ENCODE assay signal across 18 cellular contexts in the genomic region with DNA sequence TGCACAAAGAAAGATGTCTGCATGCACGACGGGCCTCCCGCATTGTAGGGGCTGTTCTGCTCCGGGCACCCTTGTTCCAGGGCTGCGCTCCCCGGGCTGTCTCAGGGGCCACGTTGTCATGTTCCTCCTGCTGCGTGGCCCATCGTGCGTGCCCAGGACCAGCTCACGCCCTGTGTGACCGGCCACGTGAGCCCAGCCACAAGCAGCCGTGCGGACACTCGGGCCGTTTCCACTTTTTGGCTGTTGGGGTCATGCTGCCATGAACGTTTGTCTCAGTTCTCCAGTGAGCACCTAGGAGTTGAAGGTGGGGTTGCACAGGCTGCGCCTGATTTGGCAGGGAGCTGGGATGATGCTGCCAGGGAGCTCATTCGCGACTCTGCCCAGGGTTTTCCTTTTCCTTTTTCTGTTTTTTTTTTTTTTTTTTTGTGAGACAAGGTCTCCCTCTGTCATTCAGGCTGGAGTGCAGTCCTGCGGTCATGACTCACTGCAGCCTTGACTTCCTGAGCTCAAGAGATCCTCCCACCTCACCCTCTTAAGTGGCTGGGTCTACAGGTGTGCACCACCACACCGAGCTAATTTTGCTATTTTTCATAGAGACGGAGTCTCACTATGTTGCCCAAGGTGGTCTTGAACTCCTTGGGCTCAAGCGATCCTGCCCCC. TPM values are rescaled to one million over a fixed set of nuclear protein-coding genes. Genes with fewer than 3 reads are reported as not detected.
DNase-seq lines count a peak whose midpoint lies in the region; ATAC-seq and TF ChIP-seq lines count a peak whose summit lies in the region.
"Had no signal": no experiment of that assay in that cellular context is flagged by ENCODE, and none has a peak within 500 bp of the region (broad histone marks: within the 10 kb centered on the region; RNA-seq: fewer than 3 reads in every experiment).

No MANE protein-coding gene starts in this region.

- peak; percentile 39 for DNase-seq in ELR (ENCODE audit: low read depth)
- DNase-seq in amniotic epithelial cell (ENCODE audit: low read depth): peak; percentile 63
- no peak for DNase-seq in neural crest cell (ENCODE audit: low read depth, low spot score)
- DNase-seq in putamen (ENCODE audit: low spot score): no peak
- no peak for DNase-seq in endodermal cell
- DNase-seq: activated CD4-positive, alpha-beta T cell treated with anti-CD3 and anti-CD28 coated beads, Interleukin-2, amount 50 U/mL, for 48 hours; activated naive CD8-positive, alpha-beta T cell treated with anti-CD3 and anti-CD28 coated beads, Interleukin-2, amount 50 U/mL, for 24 hours; activated T-cell treated with anti-CD3 and anti-CD28 coated beads, Interleukin-2, amount 50 U/mL, for 72 hours; GM23248; left ventricle myocardium inferior; NCI-H1092 treated with DMSO at 0.1 percent for 48 hours; NCI-H82; ovary; stimulated activated CD4-positive, alpha-beta T cell treated with anti-CD3 and anti-CD28 coated beads, Interleukin-2, amount 100 ng/mL, for 48 hours had no signal

- H3K9me3 ChIP-seq in endodermal cell (ENCODE audit: control insufficient read depth, low read length): no peaks in the 10 kb centered on the region
- H3K9me3 ChIP-seq: left ventricle myocardium inferior, ovary, suprapubic skin had no signal

- H3K4me1 Mint-ChIP-seq in neural crest cell: peaks cover 20% of the 10 kb centered on the region
- H3K4me1 Mint-ChIP-seq in endodermal cell: peaks cover 5% of the 10 kb centered on the region

- no peak for ATAC-seq in HG03108 (IDR thresholded peaks at IDR 0.05; ENCODE audit: unreplicated experiment)
- ATAC-seq: activated naive CD8-positive, alpha-beta T cell treated with anti-CD3 and anti-CD28 coated beads, Interleukin-2, amount 50 U/mL, for 24 hours; activated T-cell treated with anti-CD3 and anti-CD28 coated beads, Interleukin-2, amount 50 U/mL, for 72 hours had no signal

- H3K9me3 Mint-ChIP-seq in neural crest cell (no peaks in the 10 kb centered on the region), endodermal cell (no peaks in the 10 kb centered on the region)
- H3K9me3 Mint-ChIP-seq: activated naive CD8-positive, alpha-beta T cell treated with anti-CD3 and anti-CD28 coated beads, Interleukin-2, amount 50 U/mL, for 24 hours; activated T-cell treated with anti-CD3 and anti-CD28 coated beads, Interleukin-2, amount 50 U/mL, for 72 hours; central memory CD8-positive, alpha-beta T cell; IgD-negative memory B cell had no signal

- H3K9ac ChIP-seq in endodermal cell (ENCODE audit: extremely low read depth, low read length, poor library complexity, severe bottlenecking): no peak overlapping the region
- H3K9ac ChIP-seq: GM23248 had no signal

- H3K27ac Mint-ChIP-seq in neural crest cell (ENCODE audit: unreplicated experiment) (peak overlapping the region; percentile 12), endodermal cell (no peak overlapping the region)
- H3K27ac Mint-ChIP-seq: activated naive CD8-positive, alpha-beta T cell treated with anti-CD3 and anti-CD28 coated beads, Interleukin-2, amount 50 U/mL, for 24 hours; activated T-cell treated with anti-CD3 and anti-CD28 coated beads, Interleukin-2, amount 50 U/mL, for 72 hours; IgD-negative memory B cell had no signal

- TF ChIP-seq CTCF in neural crest cell (conservative IDR thresholded peaks at IDR 0.05): no peak
- no peak for TF ChIP-seq CTCF in endodermal cell (conservative IDR thresholded peaks at IDR 0.05)

- WGBS in endodermal cell (ENCODE audit: insufficient coverage in 1 of 2, insufficient read length in 1 of 2), 2 experiments: 95 to 97% methylated on average over 23 to 25 of the region's 25 CpGs

- H3K27me3 ChIP-seq in endodermal cell (ENCODE audit: control insufficient read depth, insufficient read depth, low read length, poor library complexity, severe bottlenecking): no peaks in the 10 kb centered on the region
- H3K27me3 ChIP-seq: ovary, suprapubic skin had no signal

- H3K27me3 Mint-ChIP-seq in neural crest cell (ENCODE audit: low read depth) (no peaks in the 10 kb centered on the region), endodermal cell (ENCODE audit: insufficient read depth) (no peaks in the 10 kb centered on the region)
- H3K27me3 Mint-ChIP-seq: activated naive CD8-positive, alpha-beta T cell treated with anti-CD3 and anti-CD28 coated beads, Interleukin-2, amount 50 U/mL, for 24 hours; central memory CD8-positive, alpha-beta T cell had no signal

- no peaks in the 10 kb centered on the region for H3K36me3 Mint-ChIP-seq in neural crest cell (ENCODE audit: low read depth)
- H3K36me3 Mint-ChIP-seq in endodermal cell (ENCODE audit: low read depth): peaks cover 10% of the 10 kb centered on the region
- H3K36me3 Mint-ChIP-seq: IgD-negative memory B cell had no signal

- H3K4me1 ChIP-seq in endodermal cell (ENCODE audit: control insufficient read depth, insufficient read depth, low read length): no peaks in the 10 kb centered on the region

- H3K4me3 Mint-ChIP-seq in neural crest cell (no peak overlapping the region), endodermal cell (no peak overlapping the region)
- H3K4me3 Mint-ChIP-seq: activated naive CD8-positive, alpha-beta T cell treated with anti-CD3 and anti-CD28 coated beads, Interleukin-2, amount 50 U/mL, for 24 hours; activated T-cell treated with anti-CD3 and anti-CD28 coated beads, Interleukin-2, amount 50 U/mL, for 72 hours; central memory CD8-positive, alpha-beta T cell; IgD-negative memory B cell had no signal

- no peak overlapping the region for H3K4me3 ChIP-seq in endodermal cell (ENCODE audit: low read length)
- H3K4me3 ChIP-seq: GM23248, left ventricle myocardium inferior, ovary, suprapubic skin had no signal

- peaks cover 5% of the 10 kb centered on the region for H3K36me3 ChIP-seq in endodermal cell (ENCODE audit: control insufficient read depth, insufficient read depth, low read length)
- H3K36me3 ChIP-seq: ovary had no signal

- no peak overlapping the region for H3K27ac ChIP-seq in endodermal cell (ENCODE audit: low read depth, low read length)
- H3K27ac ChIP-seq: GM23248, ovary, suprapubic skin had no signal

RNA-seq across cellular contexts. Expression of gene PDXK, which starts 17.4 kb away (rescaled TPM):
- total RNA-seq in neural crest cell (59.3 and 67.3 TPM in 2 replicates), endodermal cell (100 to 1,000 TPM in 1 of 2 donors, 10 to 100 TPM in 1; 90.9 to 105 TPM)
- polyA plus RNA-seq in endodermal cell (2013, experiment 1 of 2): 35.6 TPM
- polyA plus RNA-seq in endodermal cell (2013, experiment 2 of 2): 40.5 TPM

RNA-seq across cellular contexts. Expression of gene CSTB, which starts 39.8 kb away (rescaled TPM):
- 37.1 and 40.9 TPM in 2 replicates for total RNA-seq in neural crest cell
- 10 to 100 TPM; 50.0 to 54.5 TPM for total RNA-seq in endodermal cell
- 36.1 TPM for polyA plus RNA-seq in endodermal cell (2013, experiment 1 of 2)
- 33.5 TPM for polyA plus RNA-seq in endodermal cell (2013, experiment 2 of 2)

RNA-seq across cellular contexts. Expression of gene RRP1, which starts 53.0 kb away (rescaled TPM):
- total RNA-seq in neural crest cell (49.0 and 49.4 TPM in 2 replicates), endodermal cell (10 to 100 TPM; 36.4 to 36.7 TPM)
- polyA plus RNA-seq in endodermal cell (2013, experiment 1 of 2): 29.7 TPM
- polyA plus RNA-seq in endodermal cell (2013, experiment 2 of 2): 24.5 TPM

Comparison
In these comparisons a context has a peak if more than half of its experiments do, and no peak if none do; other contexts are left out.
1. DNase-seq: peak in ELR (single experiment) and amniotic epithelial cell (single experiment); none in neural crest cell (single experiment), putamen (single experiment) and endodermal cell (single experiment).